18 cellular contexts compared by ENCODE assay signal in genomic region chr12:50050119-50050385, GRCh38. TPM values are rescaled to one million over a fixed set of nuclear protein-coding genes. Genes with fewer than 3 reads are reported as not detected.
DNase-seq lines count a peak whose midpoint lies in the region; ATAC-seq and TF ChIP-seq lines count a peak whose summit lies in the region.
"Had no signal": no experiment of that assay in that cellular context is flagged by ENCODE, and none has a peak within 500 bp of the region (broad histone marks: within the 10 kb centered on the region; RNA-seq: fewer than 3 reads in every experiment).

No MANE protein-coding gene starts in this region.

- no peak overlapping the region for H3K4me2 ChIP-seq in SK-N-SH

- peaks cover 52% of the 10 kb centered on the region for H3K27me3 Mint-ChIP-seq in activated T-cell treated with anti-CD3 and anti-CD28 coated beads, Interleukin-2, amount 50 U/mL, for 24 hours

- CTCF ChIA-PET in SK-N-SH (lab: Yijun Ruan, JAX): interaction anchor here (0.8 to 37.6 kb wide), 6 partner anchors 11 to 183 kb away, joined by 3 to 1401 read pairs (median 12); partner anchors contain the start of genes AQP5 and AQP6

- H4K20me1 ChIP-seq in SK-N-SH (ENCODE audit: insufficient read depth): no peaks in the 10 kb centered on the region

- TF ChIP-seq POLR2A in sigmoid colon (IDR thresholded peaks at IDR 0.05): no peak

- H3K4me3 ChIP-seq in H7 (ENCODE audit: insufficient read depth, low read depth, low read length) (peak overlapping the region; percentile 38), adipocyte (ENCODE audit: low read length) (peak overlapping the region; percentile 71), iPS-18a (ENCODE audit: low read length) (peak overlapping the region; percentile 53), sigmoid colon (peak overlapping the region in 3 of 4 donors; percentile 25 to 37 (median 34)), SK-N-SH (ENCODE audit: low read depth in 2 of 2, low read length in 1 of 2) (no peak overlapping the region)

- no peaks in the 10 kb centered on the region for H3K9me3 Mint-ChIP-seq in activated T-cell treated with anti-CD3 and anti-CD28 coated beads, Interleukin-2, amount 50 U/mL, for 24 hours

- no peaks in the 10 kb centered on the region for H3K36me3 Mint-ChIP-seq in activated T-cell treated with anti-CD3 and anti-CD28 coated beads, Interleukin-2, amount 50 U/mL, for 24 hours (ENCODE audit: low read depth)

- H3K9ac ChIP-seq in adipocyte (ENCODE audit: low read length) (peak overlapping the region; percentile 71), iPS-18a (ENCODE audit: low read length) (peak overlapping the region; percentile 24), SK-N-SH (no peak overlapping the region)

- no peak for TF ChIP-seq RAD21 in SK-N-SH (IDR thresholded peaks at IDR 0.05; ENCODE audit: low read length)

- H3K36me3 ChIP-seq in H7 (replicated peaks; ENCODE audit: control insufficient read depth, insufficient read depth, low read length): no peaks in the 10 kb centered on the region
- H3K36me3 ChIP-seq in adipocyte (ENCODE audit: control insufficient read depth, insufficient read depth, low read length, severe bottlenecking): no peaks in the 10 kb centered on the region
- no peaks in the 10 kb centered on the region for H3K36me3 ChIP-seq in iPS-18a (ENCODE audit: control insufficient read depth, low read depth, low read length)
- H3K36me3 ChIP-seq in sigmoid colon: no peaks in the 10 kb centered on the region
- H3K36me3 ChIP-seq in SK-N-SH (replicated peaks in 1 of 2; ENCODE audit: control insufficient read depth in 1 of 2, insufficient read depth in 2 of 2, low read length in 1 of 2): no peaks in the 10 kb centered on the region
- H3K36me3 ChIP-seq: thoracic aorta had no signal

- no peak overlapping the region for H3K27ac ChIP-seq in iPS-18a (ENCODE audit: low read length)
- H3K27ac ChIP-seq in sigmoid colon: no peak overlapping the region
- H3K27ac ChIP-seq in SK-N-SH (ENCODE audit: low read depth in 2 of 2, low read length in 1 of 2): no peak overlapping the region
- H3K27ac ChIP-seq: C4-2B, thoracic aorta had no signal

- intact Hi-C loops in sigmoid colon (cut with DNase I): no loop called here

- no peak for ATAC-seq in GM18511 (IDR thresholded peaks at IDR 0.05; ENCODE audit: unreplicated experiment)

- TF ChIP-seq CTCF in sigmoid colon (IDR thresholded peaks at IDR 0.05): no peak
- TF ChIP-seq CTCF in SK-N-SH (IDR thresholded peaks at IDR 0.05): no peak

- TF ChIP-seq EP300 in sigmoid colon (IDR thresholded peaks at IDR 0.05) (no peak), SK-N-SH (IDR thresholded peaks at IDR 0.05; ENCODE audit: borderline replicate concordance in 1 of 2, low read depth in 1 of 2, low read length in 1 of 2) (no peak)

- DNase-seq in H7: no peak
- DNase-seq in adipocyte (ENCODE audit: low read depth): no peak
- no peak for DNase-seq in sigmoid colon
- no peak for DNase-seq in LoVo (ENCODE audit: low spot score)
- no peak for DNase-seq in activated T-cell treated with anti-CD3 and anti-CD28 coated beads, Interleukin-2, amount 50 U/mL, for 24 hours
- no peak for DNase-seq in SK-N-SH
- DNase-seq: activated T-cell treated with anti-CD3 and anti-CD28 coated beads for 4 hours; DND-41; mammary epithelial cell; NCI-H187 treated with DMSO at 0.1 percent for 48 hours; RPMI8226; stimulated activated CD4-positive, alpha-beta T cell treated with anti-CD3 and anti-CD28 coated beads, Interleukin-15, amount 100 ng/mL, for 24 hours had no signal

- H3K9me3 ChIP-seq in adipocyte (ENCODE audit: control insufficient read depth, low read length): no peaks in the 10 kb centered on the region
- H3K9me3 ChIP-seq in iPS-18a (ENCODE audit: control insufficient read depth, low read depth, low read length): no peaks in the 10 kb centered on the region
- no peaks in the 10 kb centered on the region for H3K9me3 ChIP-seq in sigmoid colon
- no peaks in the 10 kb centered on the region for H3K9me3 ChIP-seq in SK-N-SH
- H3K9me3 ChIP-seq: thoracic aorta had no signal

- POLR2A ChIA-PET in SK-N-SH (lab: Yijun Ruan, JAX): no interaction called here

- H3K27me3 ChIP-seq in H7 (ENCODE audit: control insufficient read depth, insufficient read depth, low read length) (peaks cover 53% of the 10 kb centered on the region), adipocyte (replicated peaks; ENCODE audit: control insufficient read depth, insufficient read depth, low read length) (peaks cover 16% of the 10 kb centered on the region), iPS-18a (ENCODE audit: control insufficient read depth, insufficient read depth, low read length) (peaks cover 51% of the 10 kb centered on the region), sigmoid colon (no peaks in the 10 kb centered on the region), SK-N-SH (ENCODE audit: insufficient read depth) (peaks cover 7% of the 10 kb centered on the region)

- H3K4me1 Mint-ChIP-seq in activated T-cell treated with anti-CD3 and anti-CD28 coated beads, Interleukin-2, amount 50 U/mL, for 24 hours (ENCODE audit: low read depth): peaks cover 2% of the 10 kb centered on the region

- H3K4me1 ChIP-seq in adipocyte (ENCODE audit: control insufficient read depth, insufficient read depth, low read length): peaks cover 5% of the 10 kb centered on the region
- H3K4me1 ChIP-seq in iPS-18a (ENCODE audit: control insufficient read depth, low read depth, low read length): peaks cover 6% of the 10 kb centered on the region
- peaks cover 0 to 16% (median 13%) of the 10 kb centered on the region in 4 donors for H3K4me1 ChIP-seq in sigmoid colon
- peaks cover 0 to 4% of the 10 kb centered on the region in 2 experiments; a peak in 1 of 4 replicates for H3K4me1 ChIP-seq in SK-N-SH (ENCODE audit: control insufficient read depth in 1 of 2, insufficient read depth in 2 of 2, low read depth in 1 of 2, low read length in 1 of 2)

- no peaks in the 10 kb centered on the region for H3K9me2 ChIP-seq in SK-N-SH

- 85 to 95% methylated on average over 3 of the region's 3 CpGs for WGBS in sigmoid colon, 2 donors
- 77% methylated on average over 3 of the region's 3 CpGs for WGBS in SK-N-SH (ENCODE audit: low lambda C conversion rate)

- H3K4me3 Mint-ChIP-seq in activated T-cell treated with anti-CD3 and anti-CD28 coated beads, Interleukin-2, amount 50 U/mL, for 24 hours: no peak overlapping the region
- H3K4me3 Mint-ChIP-seq: activated naive CD8-positive, alpha-beta T cell had no signal

- H2AFZ ChIP-seq in SK-N-SH (ENCODE audit: low read depth): no peak overlapping the region

- no peak overlapping the region for H3K27ac Mint-ChIP-seq in activated T-cell treated with anti-CD3 and anti-CD28 coated beads, Interleukin-2, amount 50 U/mL, for 24 hours
- H3K27ac Mint-ChIP-seq: activated naive CD8-positive, alpha-beta T cell had no signal

- H3F3A ChIP-seq in SK-N-SH (replicated peaks; ENCODE audit: insufficient read depth): no peaks in the 10 kb centered on the region

- H3K79me2 ChIP-seq in SK-N-SH (ENCODE audit: insufficient read depth): no peaks in the 10 kb centered on the region

TF ChIP-seq in SK-N-SH, 30 proteins besides CTCF, POLR2A, EP300 and RAD21 (continues in another document):
- TF ChIP-seq RFX5 (IDR thresholded peaks at IDR 0.05; ENCODE audit: low read length) (no peak), CHD2 (IDR thresholded peaks at IDR 0.05; ENCODE audit: low read length, partially characterized antibody) (no peak), SMC3 (IDR thresholded peaks at IDR 0.05; ENCODE audit: low read depth, low read length) (no peak), MAX (IDR thresholded peaks at IDR 0.05; ENCODE audit: low read depth) (no peak), FOSL2 (IDR thresholded peaks at IDR 0.05; ENCODE audit: borderline replicate concordance, low read depth) (no peak), USF1 (IDR thresholded peaks at IDR 0.05; ENCODE audit: borderline replicate concordance, low read depth) (no peak)

RNA-seq across cellular contexts. Expression of gene ASIC1, which starts 7.3 kb away (rescaled TPM):
- 0.81 and 1.2 TPM in 2 replicates for total RNA-seq in H7 (2014; rRNA removed; shearing (Covaris generic))
- 1 to 10 TPM; 3.5 to 6.9 (median 5.2) TPM for total RNA-seq in sigmoid colon
- polyA plus RNA-seq in sigmoid colon: 1 to 10 TPM in 2 of 3 donors, not detected in 1; 1.3 to 1.6 TPM
- 24.3 and 28.4 TPM in 2 replicates for polyA plus RNA-seq in SK-N-SH (2012; rRNA removed)
- polyA plus RNA-seq in SK-N-SH (2012; cell fraction: cytosol; rRNA removed): 13.0 and 18.6 TPM in 2 replicates
- 49.9 and 58.9 TPM in 2 replicates for polyA plus RNA-seq in SK-N-SH (2012; cell fraction: nucleus; rRNA removed)
- total RNA-seq: thoracic aorta had no signal

RNA-seq across cellular contexts. Expression of gene RACGAP1, which starts 24.8 kb away (rescaled TPM):
- total RNA-seq in H7 (2014; rRNA removed; shearing (Covaris generic)): 80.6 and 85.1 TPM in 2 replicates
- total RNA-seq in sigmoid colon: 10 to 100 TPM; 14.1 to 42.6 (median 27.0) TPM
- polyA plus RNA-seq in sigmoid colon (10 to 100 TPM in 1 of 3 donors, 1 to 10 TPM in 2; 4.8 to 22.5 (median 8.3) TPM), SK-N-SH (2012; rRNA removed) (21.5 and 23.4 TPM in 2 replicates)
- 25.5 and 28.2 TPM in 2 replicates for polyA plus RNA-seq in SK-N-SH (2012; cell fraction: cytosol; rRNA removed)
- polyA plus RNA-seq in SK-N-SH (2012; cell fraction: nucleus; rRNA removed): 16.0 and 24.4 TPM in 2 replicates

RNA-seq across cellular contexts. Expression of gene SMARCD1, which starts 35.1 kb away (rescaled TPM):
- total RNA-seq in H7 (2014; rRNA removed; shearing (Covaris generic)): 182 and 196 TPM in 2 replicates
- total RNA-seq in sigmoid colon: 10 to 100 TPM; 22.4 to 64.8 (median 39.2) TPM
- polyA plus RNA-seq in sigmoid colon: 10 to 100 TPM; 16.0 to 26.4 (median 24.1) TPM
- polyA plus RNA-seq in SK-N-SH (2012; rRNA removed): 58.5 and 77.2 TPM in 2 replicates
- 37.1 and 43.2 TPM in 2 replicates for polyA plus RNA-seq in SK-N-SH (2012; cell fraction: cytosol; rRNA removed)
- 190 and 230 TPM in 2 replicates for polyA plus RNA-seq in SK-N-SH (2012; cell fraction: nucleus; rRNA removed)

RNA-seq across cellular contexts. Expression of gene GPD1, which starts 53.8 kb away (rescaled TPM):
- total RNA-seq in H7 (2014; rRNA removed; shearing (Covaris generic)): 0.59 TPM in 1 of 2 replicates, not detected in the other
- 10 to 100 TPM in 1 of 4 donors, 1 to 10 TPM in 1, under 1 TPM in 2; 0.55 to 59.6 (median 1.5) TPM for total RNA-seq in sigmoid colon
- polyA plus RNA-seq in sigmoid colon (10 to 100 TPM in 1 of 3 donors, 1 to 10 TPM in 2; 3.0 to 19.8 (median 3.6) TPM), SK-N-SH (2012; rRNA removed) (0.07 and 0.26 TPM in 2 replicates)
- 0.06 and 0.07 TPM in 2 replicates for polyA plus RNA-seq in SK-N-SH (2012; cell fraction: cytosol; rRNA removed)
- polyA plus RNA-seq in SK-N-SH (2012; cell fraction: nucleus; rRNA removed): 0.72 and 1.0 TPM in 2 replicates
- total RNA-seq: epithelial cell of proximal tubule had no signal

Comparison
In these comparisons a context has a peak if more than half of its experiments do, and no peak if none do; other contexts are left out.
1. H3K4me3 ChIP-seq: peak in H7 (single experiment), adipocyte (single experiment), iPS-18a (single experiment) and sigmoid colon (3 of 4); none in SK-N-SH (0 of 2).